ENCODE assay signal across 23 cellular contexts in the genomic region with DNA sequence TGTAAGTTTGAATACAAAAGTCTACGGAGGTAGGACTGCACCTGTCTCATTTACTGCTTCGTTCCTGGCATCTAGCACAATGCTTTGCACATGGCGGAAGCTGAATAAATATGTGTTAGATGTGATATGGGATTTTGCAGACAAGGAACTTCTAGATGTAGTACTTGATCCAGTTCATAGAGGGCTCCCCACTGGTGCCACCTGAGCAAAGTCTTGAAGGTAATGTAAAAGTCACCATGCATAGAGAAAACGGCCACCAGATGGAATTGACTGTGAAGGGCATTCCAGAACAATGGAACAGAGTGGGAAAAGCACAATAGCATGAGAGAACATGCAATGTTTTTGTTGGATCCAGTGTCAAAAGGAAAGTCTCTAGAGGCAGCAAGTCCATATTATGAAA.
"Had no signal": no experiment of that assay in that cellular context is flagged by ENCODE, and none has a peak within 500 bp of the region (broad histone marks: within the 10 kb centered on the region; RNA-seq: fewer than 3 reads in every experiment).

No MANE protein-coding gene starts in this region.

- H3K4me1 ChIP-seq: left ventricle myocardium inferior, psoas muscle, right atrium auricular region, vagina had no signal

- H3K9me3 ChIP-seq: esophagus muscularis mucosa, left ventricle myocardium inferior, ovary, psoas muscle, right atrium auricular region, thoracic aorta, vagina had no signal

- H3K4me3 ChIP-seq: esophagus muscularis mucosa, left ventricle myocardium inferior, ovary, psoas muscle, right atrium auricular region, thoracic aorta, vagina had no signal

- H3K27ac ChIP-seq: brain microvascular endothelial cell, esophagus muscularis mucosa, left ventricle myocardium inferior, ovary, psoas muscle, right atrium auricular region, thoracic aorta, vagina had no signal

- FAIRE-seq: frontal cortex had no signal

- DNase-seq: activated B cell treated with CpG ODN at 0.5 μM for 24 hours; activated CD4-positive, alpha-beta T cell treated with anti-CD3 and anti-CD28 coated beads for 36 hours; activated CD4-positive, alpha-beta T cell treated with anti-CD3 and anti-CD28 coated beads, Interleukin-2, amount 50 U/mL, for 4 hours; activated CD8-positive, alpha-beta memory T cell treated with anti-CD3 and anti-CD28 coated beads for 24 hours; activated CD8-positive, alpha-beta memory T cell treated with anti-CD3 and anti-CD28 coated beads, Interleukin-2, amount 50 U/mL, for 4 hours; activated T-cell treated with anti-CD3 and anti-CD28 coated beads, Interleukin-2, amount 50 U/mL, for 24 hours; aorta; brain microvascular endothelial cell; caudate nucleus; effector CD4-positive, alpha-beta T cell; glutamatergic neuron; hippocampal formation; left ventricle myocardium inferior; natural killer cell; ovary; psoas muscle; stimulated activated CD4-positive, alpha-beta T cell treated with anti-CD3 and anti-CD28 coated beads, Interleukin-4, amount 100 ng/mL, for 24 hours; stimulated activated naive CD4-positive, alpha-beta T cell treated with Interleukin-2 at 50 U/mL for 16 hours had no signal

- H3K36me3 ChIP-seq: brain microvascular endothelial cell, esophagus muscularis mucosa, left ventricle myocardium inferior, ovary, right atrium auricular region, thoracic aorta, vagina had no signal

- H3K27me3 ChIP-seq: brain microvascular endothelial cell, esophagus muscularis mucosa, ovary, right atrium auricular region, vagina had no signal
